1 cellular context compared by ENCODE assay signal in genomic region chr12:67211029-67211428, GRCh38.
TF ChIP-seq lines count a peak whose summit lies in the region.

No MANE protein-coding gene starts in this region.

TF ChIP-seq in HepG2, 621 proteins besides CTCF, POLR2A, EP300 and RAD21 (continued from another document):
- TF ChIP-seq, protein P1, sequence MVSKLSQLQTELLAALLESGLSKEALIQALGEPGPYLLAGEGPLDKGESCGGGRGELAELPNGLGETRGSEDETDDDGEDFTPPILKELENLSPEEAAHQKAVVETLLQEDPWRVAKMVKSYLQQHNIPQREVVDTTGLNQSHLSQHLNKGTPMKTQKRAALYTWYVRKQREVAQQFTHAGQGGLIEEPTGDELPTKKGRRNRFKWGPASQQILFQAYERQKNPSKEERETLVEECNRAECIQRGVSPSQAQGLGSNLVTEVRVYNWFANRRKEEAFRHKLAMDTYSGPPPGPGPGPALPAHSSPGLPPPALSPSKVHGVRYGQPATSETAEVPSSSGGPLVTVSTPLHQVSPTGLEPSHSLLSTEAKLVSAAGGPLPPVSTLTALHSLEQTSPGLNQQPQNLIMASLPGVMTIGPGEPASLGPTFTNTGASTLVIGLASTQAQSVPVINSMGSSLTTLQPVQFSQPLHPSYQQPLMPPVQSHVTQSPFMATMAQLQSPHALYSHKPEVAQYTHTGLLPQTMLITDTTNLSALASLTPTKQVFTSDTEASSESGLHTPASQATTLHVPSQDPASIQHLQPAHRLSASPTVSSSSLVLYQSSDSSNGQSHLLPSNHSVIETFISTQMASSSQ (IDR thresholded peaks at IDR 0.05; ENCODE audit: low read depth) = no peak
- TF ChIP-seq, protein P1 (CRISPR knock-in tag; IDR thresholded peaks at IDR 0.05; ENCODE audit: borderline replicate concordance) = no peak
- TF ChIP-seq, protein P2, sequence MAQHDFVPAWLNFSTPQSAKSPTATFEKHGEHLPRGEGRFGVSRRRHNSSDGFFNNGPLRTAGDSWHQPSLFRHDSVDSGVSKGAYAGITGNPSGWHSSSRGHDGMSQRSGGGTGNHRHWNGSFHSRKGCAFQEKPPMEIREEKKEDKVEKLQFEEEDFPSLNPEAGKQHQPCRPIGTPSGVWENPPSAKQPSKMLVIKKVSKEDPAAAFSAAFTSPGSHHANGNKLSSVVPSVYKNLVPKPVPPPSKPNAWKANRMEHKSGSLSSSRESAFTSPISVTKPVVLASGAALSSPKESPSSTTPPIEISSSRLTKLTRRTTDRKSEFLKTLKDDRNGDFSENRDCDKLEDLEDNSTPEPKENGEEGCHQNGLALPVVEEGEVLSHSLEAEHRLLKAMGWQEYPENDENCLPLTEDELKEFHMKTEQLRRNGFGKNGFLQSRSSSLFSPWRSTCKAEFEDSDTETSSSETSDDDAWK (CRISPR knock-in tag; IDR thresholded peaks at IDR 0.05) = no peak
- TF ChIP-seq TBP (CRISPR knock-in tag; IDR thresholded peaks at IDR 0.05) (no peak), BCL6 (CRISPR knock-in tag; IDR thresholded peaks at IDR 0.05) (peak; percentile 51; the same call in 1 of the 2 replicates), RBFOX2 (IDR thresholded peaks at IDR 0.05; ENCODE audit: low read depth, low read length) (no peak), SOX5 (CRISPR knock-in tag; IDR thresholded peaks at IDR 0.05; ENCODE audit: borderline replicate concordance) (peak; percentile 47; the same call in 1 of the 2 replicates), TAF1 (CRISPR knock-in tag; IDR thresholded peaks at IDR 0.05) (no peak), KDM2A (CRISPR knock-in tag; IDR thresholded peaks at IDR 0.05; ENCODE audit: borderline replicate concordance, low read depth) (no peak), POLR2AphosphoS5 (IDR thresholded peaks at IDR 0.05; ENCODE audit: low read depth, low read length) (no peak), NFYB (CRISPR knock-in tag; IDR thresholded peaks at IDR 0.05) (no peak), BHLHE40 (IDR thresholded peaks at IDR 0.05; ENCODE audit: low read length) (peak; percentile 71), PPARG (CRISPR knock-in tag; conservative IDR thresholded peaks at IDR 0.05) (no peak), TAF15 (IDR thresholded peaks at IDR 0.05; ENCODE audit: low read depth, low read length, poor library complexity, severe bottlenecking) (no peak), RFX3 (CRISPR knock-in tag; IDR thresholded peaks at IDR 0.05) (no peak), ZNF232 (CRISPR knock-in tag; IDR thresholded peaks at IDR 0.05; ENCODE audit: borderline replicate concordance) (no peak), ZNF577 (CRISPR knock-in tag; IDR thresholded peaks at IDR 0.05; ENCODE audit: borderline replicate concordance, low read depth) (no peak), ZNF468 (CRISPR knock-in tag; IDR thresholded peaks at IDR 0.05) (no peak), PAX8 (CRISPR knock-in tag; IDR thresholded peaks at IDR 0.05; ENCODE audit: borderline replicate concordance) (no peak), DBP (CRISPR knock-in tag; IDR thresholded peaks at IDR 0.05; ENCODE audit: not compliant biosample characterization) (no peak), ZNF598 (CRISPR knock-in tag; IDR thresholded peaks at IDR 0.05; ENCODE audit: borderline replicate concordance) (no peak), PTBP1 (IDR thresholded peaks at IDR 0.05; ENCODE audit: low read depth, low read length, poor library complexity, severe bottlenecking) (no peak), YY1 (IDR thresholded peaks at IDR 0.05; ENCODE audit: insufficient read depth, insufficient replicate concordance, low read depth, low read length) (no peak), ZSCAN12 (CRISPR knock-in tag; IDR thresholded peaks at IDR 0.05) (no peak), ZNF317 (CRISPR knock-in tag; IDR thresholded peaks at IDR 0.05) (no peak), ZSCAN20 (CRISPR knock-in tag; IDR thresholded peaks at IDR 0.05; ENCODE audit: borderline replicate concordance) (no peak), HNF4A (CRISPR knock-in tag; IDR thresholded peaks at IDR 0.05) (peak; percentile 67), BRF2 (CRISPR knock-in tag; IDR thresholded peaks at IDR 0.05) (no peak), ZBTB1 (CRISPR knock-in tag; IDR thresholded peaks at IDR 0.05; ENCODE audit: borderline replicate concordance) (no peak), ONECUT2 (CRISPR knock-in tag; IDR thresholded peaks at IDR 0.05) (no peak), JUN (CRISPR knock-in tag; IDR thresholded peaks at IDR 0.05) (no peak), TBX2 (CRISPR knock-in tag; IDR thresholded peaks at IDR 0.05; ENCODE audit: borderline replicate concordance) (no peak), ZNF780A (CRISPR knock-in tag; IDR thresholded peaks at IDR 0.05) (no peak), TCF7L2 (IDR thresholded peaks at IDR 0.05; ENCODE audit: low read depth, low read length) (no peak), KAT8 (CRISPR knock-in tag; IDR thresholded peaks at IDR 0.05) (no peak), ZNF224 (CRISPR knock-in tag; IDR thresholded peaks at IDR 0.05) (no peak)
- TF ChIP-seq, protein P3, sequence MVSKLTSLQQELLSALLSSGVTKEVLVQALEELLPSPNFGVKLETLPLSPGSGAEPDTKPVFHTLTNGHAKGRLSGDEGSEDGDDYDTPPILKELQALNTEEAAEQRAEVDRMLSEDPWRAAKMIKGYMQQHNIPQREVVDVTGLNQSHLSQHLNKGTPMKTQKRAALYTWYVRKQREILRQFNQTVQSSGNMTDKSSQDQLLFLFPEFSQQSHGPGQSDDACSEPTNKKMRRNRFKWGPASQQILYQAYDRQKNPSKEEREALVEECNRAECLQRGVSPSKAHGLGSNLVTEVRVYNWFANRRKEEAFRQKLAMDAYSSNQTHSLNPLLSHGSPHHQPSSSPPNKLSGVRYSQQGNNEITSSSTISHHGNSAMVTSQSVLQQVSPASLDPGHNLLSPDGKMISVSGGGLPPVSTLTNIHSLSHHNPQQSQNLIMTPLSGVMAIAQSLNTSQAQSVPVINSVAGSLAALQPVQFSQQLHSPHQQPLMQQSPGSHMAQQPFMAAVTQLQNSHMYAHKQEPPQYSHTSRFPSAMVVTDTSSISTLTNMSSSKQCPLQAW (CRISPR knock-in tag; IDR thresholded peaks at IDR 0.05) = no peak
- TF ChIP-seq, protein P4, sequence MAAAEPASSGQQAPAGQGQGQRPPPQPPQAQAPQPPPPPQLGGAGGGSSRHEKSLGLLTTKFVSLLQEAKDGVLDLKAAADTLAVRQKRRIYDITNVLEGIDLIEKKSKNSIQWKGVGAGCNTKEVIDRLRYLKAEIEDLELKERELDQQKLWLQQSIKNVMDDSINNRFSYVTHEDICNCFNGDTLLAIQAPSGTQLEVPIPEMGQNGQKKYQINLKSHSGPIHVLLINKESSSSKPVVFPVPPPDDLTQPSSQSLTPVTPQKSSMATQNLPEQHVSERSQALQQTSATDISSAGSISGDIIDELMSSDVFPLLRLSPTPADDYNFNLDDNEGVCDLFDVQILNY (CRISPR knock-in tag; conservative IDR thresholded peaks at IDR 0.05) = no peak
- TF ChIP-seq, protein P5, sequence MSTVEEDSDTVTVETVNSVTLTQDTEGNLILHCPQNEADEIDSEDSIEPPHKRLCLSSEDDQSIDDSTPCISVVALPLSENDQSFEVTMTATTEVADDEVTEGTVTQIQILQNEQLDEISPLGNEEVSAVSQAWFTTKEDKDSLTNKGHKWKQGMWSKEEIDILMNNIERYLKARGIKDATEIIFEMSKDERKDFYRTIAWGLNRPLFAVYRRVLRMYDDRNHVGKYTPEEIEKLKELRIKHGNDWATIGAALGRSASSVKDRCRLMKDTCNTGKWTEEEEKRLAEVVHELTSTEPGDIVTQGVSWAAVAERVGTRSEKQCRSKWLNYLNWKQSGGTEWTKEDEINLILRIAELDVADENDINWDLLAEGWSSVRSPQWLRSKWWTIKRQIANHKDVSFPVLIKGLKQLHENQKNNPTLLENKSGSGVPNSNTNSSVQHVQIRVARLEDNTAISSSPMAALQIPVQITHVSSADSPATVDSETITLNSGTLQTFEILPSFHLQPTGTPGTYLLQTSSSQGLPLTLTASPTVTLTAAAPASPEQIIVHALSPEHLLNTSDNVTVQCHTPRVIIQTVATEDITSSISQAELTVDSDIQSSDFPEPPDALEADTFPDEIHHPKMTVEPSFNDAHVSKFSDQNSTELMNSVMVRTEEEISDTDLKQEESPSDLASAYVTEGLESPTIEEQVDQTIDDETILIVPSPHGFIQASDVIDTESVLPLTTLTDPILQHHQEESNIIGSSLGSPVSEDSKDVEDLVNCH (CRISPR knock-in tag; IDR thresholded peaks at IDR 0.05) = no peak
- TF ChIP-seq, protein P6, sequence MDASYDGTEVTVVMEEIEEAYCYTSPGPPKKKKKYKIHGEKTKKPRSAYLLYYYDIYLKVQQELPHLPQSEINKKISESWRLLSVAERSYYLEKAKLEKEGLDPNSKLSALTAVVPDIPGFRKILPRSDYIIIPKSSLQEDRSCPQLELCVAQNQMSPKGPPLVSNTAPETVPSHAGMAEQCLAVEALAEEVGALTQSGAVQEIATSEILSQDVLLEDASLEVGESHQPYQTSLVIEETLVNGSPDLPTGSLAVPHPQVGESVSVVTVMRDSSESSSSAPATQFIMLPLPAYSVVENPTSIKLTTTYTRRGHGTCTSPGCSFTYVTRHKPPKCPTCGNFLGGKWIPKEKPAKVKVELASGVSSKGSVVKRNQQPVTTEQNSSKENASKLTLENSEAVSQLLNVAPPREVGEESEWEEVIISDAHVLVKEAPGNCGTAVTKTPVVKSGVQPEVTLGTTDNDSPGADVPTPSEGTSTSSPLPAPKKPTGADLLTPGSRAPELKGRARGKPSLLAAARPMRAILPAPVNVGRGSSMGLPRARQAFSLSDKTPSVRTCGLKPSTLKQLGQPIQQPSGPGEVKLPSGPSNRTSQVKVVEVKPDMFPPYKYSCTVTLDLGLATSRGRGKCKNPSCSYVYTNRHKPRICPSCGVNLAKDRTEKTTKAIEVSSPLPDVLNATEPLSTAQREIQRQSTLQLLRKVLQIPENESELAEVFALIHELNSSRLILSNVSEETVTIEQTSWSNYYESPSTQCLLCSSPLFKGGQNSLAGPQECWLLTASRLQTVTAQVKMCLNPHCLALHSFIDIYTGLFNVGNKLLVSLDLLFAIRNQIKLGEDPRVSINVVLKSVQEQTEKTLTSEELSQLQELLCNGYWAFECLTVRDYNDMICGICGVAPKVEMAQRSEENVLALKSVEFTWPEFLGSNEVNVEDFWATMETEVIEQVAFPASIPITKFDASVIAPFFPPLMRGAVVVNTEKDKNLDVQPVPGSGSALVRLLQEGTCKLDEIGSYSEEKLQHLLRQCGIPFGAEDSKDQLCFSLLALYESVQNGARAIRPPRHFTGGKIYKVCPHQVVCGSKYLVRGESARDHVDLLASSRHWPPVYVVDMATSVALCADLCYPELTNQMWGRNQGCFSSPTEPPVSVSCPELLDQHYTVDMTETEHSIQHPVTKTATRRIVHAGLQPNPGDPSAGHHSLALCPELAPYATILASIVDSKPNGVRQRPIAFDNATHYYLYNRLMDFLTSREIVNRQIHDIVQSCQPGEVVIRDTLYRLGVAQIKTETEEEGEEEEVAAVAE (CRISPR knock-in tag; IDR thresholded peaks at IDR 0.05; ENCODE audit: borderline replicate concordance) = no peak
